In the genomic region with DNA sequence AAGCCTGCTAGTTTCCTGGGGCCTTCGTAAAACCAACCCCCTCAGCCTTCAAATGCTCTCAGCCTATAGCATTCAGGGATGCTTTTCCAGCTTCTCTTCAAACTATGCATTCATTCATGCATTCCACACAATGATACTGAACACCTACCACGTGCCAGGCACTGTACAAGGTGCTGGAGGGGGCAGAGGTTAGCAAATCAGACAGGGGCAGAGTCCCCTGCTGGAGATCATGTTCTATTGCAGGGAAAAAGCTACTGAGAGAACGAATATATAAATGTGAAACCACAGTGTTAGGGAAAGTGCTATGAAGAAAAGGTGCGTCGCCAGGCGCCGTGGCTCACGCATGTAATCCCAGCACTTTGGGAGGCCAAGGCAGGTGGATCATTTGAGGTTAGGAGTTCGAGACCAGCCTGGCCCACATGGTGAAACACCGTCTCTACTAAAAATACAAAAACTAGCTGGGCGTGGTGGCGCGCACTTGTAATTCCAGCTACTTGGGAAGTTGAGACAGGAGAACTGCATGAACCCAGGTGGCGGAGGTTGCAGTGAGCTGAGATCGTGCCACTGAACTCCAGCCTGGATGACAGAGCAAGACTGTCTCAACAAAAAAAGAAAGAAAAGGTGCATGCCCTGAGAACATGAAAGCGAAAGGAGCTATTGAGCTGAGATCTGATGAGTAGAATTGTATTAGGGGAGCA, we compare ENCODE assay signal across 12 cellular contexts.
"Had no signal": no experiment of that assay in that cellular context is flagged by ENCODE, and none has a peak within 500 bp of the region (broad histone marks: within the 10 kb centered on the region; RNA-seq: fewer than 3 reads in every experiment).

No MANE protein-coding gene starts in this region.

- H3K4me3 Mint-ChIP-seq: activated naive CD8-positive, alpha-beta T cell; activated T-cell treated with anti-CD3 and anti-CD28 coated beads, Interleukin-2, amount 50 U/mL, for 24 hours; T-helper 1 cell treated with Interleukin-12 subunit alpha and Interleukin-12 subunit beta and Interleukin-4 antibody, amounts not matched to agents 30 μg/mL and 1 μg/mL, for 36 hours had no signal

- H3K4me1 ChIP-seq: gastrocnemius medialis, uterus had no signal

- ATAC-seq: gastrocnemius medialis, left ventricle myocardium superior had no signal

- H3K27me3 Mint-ChIP-seq: activated naive CD8-positive, alpha-beta T cell; activated T-cell treated with anti-CD3 and anti-CD28 coated beads, Interleukin-2, amount 50 U/mL, for 24 hours had no signal

- H3K36me3 ChIP-seq: gastrocnemius medialis, uterus had no signal

- H3K9me3 ChIP-seq: gastrocnemius medialis, uterus had no signal

- H3K4me3 ChIP-seq: gastrocnemius medialis, skin epidermis, uterus had no signal

- H3K27me3 ChIP-seq: gastrocnemius medialis, uterus had no signal

- H3K27ac Mint-ChIP-seq: activated naive CD8-positive, alpha-beta T cell; activated T-cell treated with anti-CD3 and anti-CD28 coated beads, Interleukin-2, amount 50 U/mL, for 24 hours; T-helper 1 cell treated with Interleukin-12 subunit alpha and Interleukin-12 subunit beta and Interleukin-4 antibody, amounts not matched to agents 30 μg/mL and 1 μg/mL, for 36 hours had no signal

- H3K36me3 Mint-ChIP-seq: activated naive CD8-positive, alpha-beta T cell had no signal

- H3K27ac ChIP-seq: gastrocnemius medialis, skin epidermis, uterus had no signal

- DNase-seq: activated gamma-delta T cell; activated T-cell treated with anti-CD3 and anti-CD28 coated beads, Interleukin-2, amount 50 U/mL, for 24 hours; anterior cingulate cortex; gastrocnemius medialis; left ventricle myocardium superior; mesendoderm; posterior cingulate gyrus; stimulated activated CD4-positive, alpha-beta T cell treated with anti-CD3 and anti-CD28 coated beads, Interleukin-4, amount 100 ng/mL, for 4 hours; uterus had no signal
